In the genomic region with DNA sequence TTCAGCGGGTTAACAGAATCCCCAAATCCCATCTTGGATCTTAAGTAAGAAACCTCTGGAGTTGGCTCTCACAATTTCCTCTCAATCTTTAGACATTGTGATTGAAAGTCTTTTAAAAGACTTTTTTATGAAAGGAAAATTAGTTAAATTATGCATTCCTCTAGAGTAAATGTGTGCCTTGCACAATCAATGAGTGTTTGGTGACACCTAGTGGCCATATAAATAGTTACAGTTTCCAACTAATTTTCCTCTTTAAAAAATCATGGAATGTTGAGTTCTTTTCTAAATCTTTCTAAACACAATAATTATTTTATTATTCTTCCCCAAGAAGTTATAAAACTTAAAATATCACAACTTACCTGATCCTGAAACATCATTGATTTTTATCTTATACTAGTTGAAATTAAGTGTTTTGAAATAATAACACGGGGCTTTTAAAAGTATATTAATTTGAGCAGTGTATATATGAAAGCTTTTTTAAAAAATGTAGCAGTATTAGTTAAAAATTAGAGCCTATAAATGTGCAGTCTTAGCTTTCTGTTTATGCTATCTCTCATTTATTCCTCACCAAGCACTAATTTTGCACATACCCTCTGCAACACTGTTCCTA, we compare ENCODE assay signal across 8 cellular contexts.
DNase-seq lines count a peak whose midpoint lies in the region; ATAC-seq and TF ChIP-seq lines count a peak whose summit lies in the region.

No MANE protein-coding gene starts in this region.

- no peaks in the 10 kb centered on the region for H3K9me3 ChIP-seq in cardiac muscle cell (ENCODE audit: low read depth)
- H3K9me3 ChIP-seq in mammary epithelial cell (replicated peaks; ENCODE audit: insufficient read depth, low read length): no peaks in the 10 kb centered on the region

- no peaks in the 10 kb centered on the region for H3K9me3 Mint-ChIP-seq in T-cell

- intact Hi-C loops in Right ventricle myocardium superior (cut with DNase I): loop anchor here (5.0 kb wide), 2 partner anchors 1204 to 1894 kb away; a partner anchor contains a TSS
- intact Hi-C loops in mammary epithelial cell (cut with micrococcal nuclease): loop anchor here (1.0 to 5.0 kb wide), 4 partner anchors 59 to 1204 kb away; no protein-coding TSS in a partner anchor

- dilution Hi-C loops in mammary epithelial cell (cut with HindIII; ENCODE audit: low sequenced_read_pairs): no loop called here

- ATAC-seq in Right ventricle myocardium superior (ENCODE audit: poor library complexity) (no peak), T-cell (replicated peaks in 1 of 4) (no peak), GM18517 (IDR thresholded peaks at IDR 0.05; ENCODE audit: unreplicated experiment) (no peak)

- peaks cover 17 to 20% of the 10 kb centered on the region in 2 donors for H3K27me3 Mint-ChIP-seq in T-cell

- POLR2A ChIA-PET in T-cell (lab: Charles Lee): no interaction called here

- CTCF ChIA-PET in mammary epithelial cell (lab: Charles Lee; ENCODE audit: low non-redundant PET) (no interaction called here), T-cell (lab: Charles Lee) (interaction anchor here (0.5 to 1.9 kb wide), 2 partner anchors 28 to 1204 kb away, joined by 3 to 10 read pairs; no protein-coding TSS in a partner anchor)

- H3K36me3 Mint-ChIP-seq in T-cell: no peaks in the 10 kb centered on the region

- H3K4me3 ChIP-seq in cardiac muscle cell: no peak overlapping the region
- H3K4me3 ChIP-seq in mammary epithelial cell (replicated peaks in 1 of 3; ENCODE audit: insufficient read depth in 1 of 3, low read depth in 2 of 3, low read length in 3 of 3): no peak overlapping the region

- H3K27me3 ChIP-seq in cardiac muscle cell (no peaks in the 10 kb centered on the region), mammary epithelial cell (ENCODE audit: insufficient read depth, low read length) (peaks cover 2% of the 10 kb centered on the region)

- no peaks in the 10 kb centered on the region for H3K4me1 Mint-ChIP-seq in T-cell

- H3K27ac Mint-ChIP-seq in T-cell: no peak overlapping the region

- in situ Hi-C loops in mammary epithelial cell (cut with MboI; ENCODE audit: low sequenced_read_pairs in 2 of 2): no loop called here

- H4K20me1 ChIP-seq in mammary epithelial cell (ENCODE audit: insufficient read depth, low read length): no peaks in the 10 kb centered on the region

- H3K27ac ChIP-seq in cardiac muscle cell (no peak overlapping the region), mammary epithelial cell (ENCODE audit: insufficient read depth, low read depth, low read length) (no peak overlapping the region)

- H3K79me2 ChIP-seq in mammary epithelial cell (ENCODE audit: insufficient read depth, low read length): no peaks in the 10 kb centered on the region

- BruUV-seq in mammary epithelial cell (replicated peaks; lab: Mats Ljungman, UMichigan): no TSS peak

- H3K36me3 ChIP-seq in cardiac muscle cell (no peaks in the 10 kb centered on the region), mammary epithelial cell (ENCODE audit: insufficient read depth, low read length) (no peaks in the 10 kb centered on the region)

- 100% methylated on average over 2 of the region's 2 CpGs for WGBS in mammary epithelial cell (ENCODE audit: low coverage, missing lambda C conversion rate)

- H3K9ac ChIP-seq in mammary epithelial cell (ENCODE audit: insufficient read depth, low read length): no peak overlapping the region

- H2AFZ ChIP-seq in mammary epithelial cell (ENCODE audit: low read depth, low read length): no peak overlapping the region

- no peak overlapping the region for H3K4me2 ChIP-seq in mammary epithelial cell (ENCODE audit: insufficient read depth, low read depth, low read length)

- DNase-seq in cardiac muscle cell (ENCODE audit: low read depth in 1 of 2, low spot score in 1 of 2) (peak; percentile 42 to 48), Right ventricle myocardium superior (no peak), NCI-H146 (lab: John Stamatoyannopoulos, UW) (peak; percentile 14), mammary epithelial cell (peak; percentile 10), myocyte (ENCODE audit: low read depth) (peak; percentile 50), T-cell (no peak), NCI-H1436 treated with DMSO at 0.1 percent for 48 hours (lab: John Stamatoyannopoulos, UW) (no peak)

- H3K4me1 ChIP-seq in cardiac muscle cell (ENCODE audit: low read depth) (peaks cover 3% of the 10 kb centered on the region), mammary epithelial cell (ENCODE audit: insufficient read depth, low read length) (no peaks in the 10 kb centered on the region)

- TF ChIP-seq CTCF in cardiac muscle cell (IDR thresholded peaks at IDR 0.05; ENCODE audit: low read depth, low read length) (peak; percentile 55), mammary epithelial cell (conservative IDR thresholded peaks at IDR 0.05 in 1 of 2, IDR thresholded peaks at IDR 0.05 in 1 of 2; ENCODE audit: extremely low read depth in 1 of 2, insufficient read depth in 1 of 2, low read depth in 1 of 2, low read length in 2 of 2) (peak; percentile 56 to 65)

- no peak overlapping the region for H3K4me3 Mint-ChIP-seq in T-cell

Comparison
In these comparisons a context has a peak if more than half of its experiments do, and no peak if none do; other contexts are left out.
1. DNase-seq: peak in cardiac muscle cell (2 of 2), NCI-H146 (single experiment), mammary epithelial cell (single experiment) and myocyte (single experiment); none in Right ventricle myocardium superior (single experiment), T-cell (0 of 34) and NCI-H1436 treated with DMSO at 0.1 percent for 48 hours (single experiment).